Comparison of ENCODE assay signal across 1 cellular context in genomic region chr7:2566348-2566889, GRCh38.
TF ChIP-seq lines count a peak whose summit lies in the region.

No MANE protein-coding gene starts in this region.

TF ChIP-seq in K562, 482 proteins besides CTCF, POLR2A, EP300 and RAD21:
- TF ChIP-seq ZNF384 (IDR thresholded peaks at IDR 0.05; ENCODE audit: low read depth, low read length) (0 out of 2 replicates have a peak, but pooled peaks have one; percentile 27), TAL1 (IDR thresholded peaks at IDR 0.05) (no peak), NR2F6 (CRISPR knock-in tag; IDR thresholded peaks at IDR 0.05) (no peak), TOE1 (IDR thresholded peaks at IDR 0.05; ENCODE audit: borderline replicate concordance) (no peak), TOE1 (CRISPR knock-in tag; IDR thresholded peaks at IDR 0.05; ENCODE audit: borderline replicate concordance, low read depth) (no peak), FOXK2 (conservative IDR thresholded peaks at IDR 0.05 in 1 of 2, IDR thresholded peaks at IDR 0.05 in 1 of 2; ENCODE audit: low read depth in 2 of 2) (no peak), FOXO4 (CRISPR knock-in tag; IDR thresholded peaks at IDR 0.05) (no peak), SNAPC5 (CRISPR knock-in tag; IDR thresholded peaks at IDR 0.05) (no peak), ERF (CRISPR knock-in tag; IDR thresholded peaks at IDR 0.05) (no peak), NR2C2 (CRISPR knock-in tag; IDR thresholded peaks at IDR 0.05) (no peak), NR2C2 (tag; IDR thresholded peaks at IDR 0.05) (no peak), ZNF212 (CRISPR knock-in tag; IDR thresholded peaks at IDR 0.05) (no peak), ZNF583 (CRISPR knock-in tag; IDR thresholded peaks at IDR 0.05) (no peak), ZNF121 (CRISPR knock-in tag; conservative IDR thresholded peaks at IDR 0.05) (peak; percentile 94)
